8 cellular contexts compared by ENCODE assay signal in the genomic region with DNA sequence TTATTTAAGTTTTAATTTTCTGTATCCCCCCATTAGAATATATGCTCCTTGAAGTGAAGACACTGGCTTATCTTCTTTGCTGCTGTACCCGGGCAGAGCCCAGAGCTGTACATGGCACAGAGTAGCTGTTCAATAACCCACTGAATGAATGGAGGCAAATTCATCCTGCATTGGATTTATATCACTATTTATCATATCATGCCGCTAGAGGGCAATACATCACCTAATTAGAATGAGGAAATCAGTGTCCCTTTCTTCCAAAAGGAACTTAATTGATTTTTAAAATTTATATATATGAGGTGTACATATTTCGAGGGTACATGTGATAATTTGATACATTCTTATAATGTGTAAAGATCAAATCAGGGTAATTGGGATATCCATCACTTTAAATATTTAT.
A peak's percentile ranks its signal among the peaks of the same experiment; 100 is the strongest.
DNase-seq lines count a peak whose midpoint lies in the region; ATAC-seq and TF ChIP-seq lines count a peak whose summit lies in the region.

No MANE protein-coding gene starts in this region.

- H3K4me3 Mint-ChIP-seq in nephron: no peak overlapping the region
- H3K4me3 Mint-ChIP-seq in stimulated activated effector memory CD8-positive, alpha-beta T cell treated with anti-CD3 and anti-CD28 coated beads, Interleukin-12 subunit alpha, Interleukin-12 subunit beta, amount 100 ng/mL, for 72 hours: no peak overlapping the region

- no peaks in the 10 kb centered on the region for H3K4me1 Mint-ChIP-seq in nephron
- no peaks in the 10 kb centered on the region for H3K4me1 Mint-ChIP-seq in stimulated activated effector memory CD8-positive, alpha-beta T cell treated with anti-CD3 and anti-CD28 coated beads, Interleukin-12 subunit alpha, Interleukin-12 subunit beta, amount 100 ng/mL, for 72 hours

- DNase-seq in AML-193 (lab: John Stamatoyannopoulos, UW): peak; percentile 12 to 56
- peak; percentile 21 for DNase-seq in HEK293T (ENCODE audit: extremely low spot score)
- peak; percentile 84 for DNase-seq in NCI-H82 treated with DMSO at 0.1 percent for 48 hours (lab: John Stamatoyannopoulos, UW; ENCODE audit: unreplicated experiment)
- DNase-seq in dermis microvascular lymphatic vessel endothelial cell (ENCODE audit: low read depth in 2 of 2): peak; percentile 12 to 46
- no peak for DNase-seq in stimulated activated effector memory CD8-positive, alpha-beta T cell treated with anti-CD3 and anti-CD28 coated beads, Interleukin-12 subunit alpha, Interleukin-12 subunit beta, amount 100 ng/mL, for 72 hours (ENCODE audit: low spot score in 2 of 2)
- no peak for DNase-seq in nucleus accumbens (lab: John Stamatoyannopoulos, UW)

- CTCF ChIA-PET in HEK293T (lab: Yijun Ruan, JAX): interaction anchor here (0.6 to 1.4 kb wide), 12 partner anchors 20 to 1237 kb away, joined by 3 to 7 read pairs (median 3); no protein-coding TSS in a partner anchor

- no peak for ATAC-seq in GM18873 (IDR thresholded peaks at IDR 0.05; ENCODE audit: low FRiP score, unreplicated experiment)
- no peak for ATAC-seq in stimulated activated effector memory CD8-positive, alpha-beta T cell treated with anti-CD3 and anti-CD28 coated beads, Interleukin-12 subunit alpha, Interleukin-12 subunit beta, amount 100 ng/mL, for 72 hours

- POLR2A ChIA-PET in HEK293T (lab: Yijun Ruan, JAX): no interaction called here

- peaks cover 13% of the 10 kb centered on the region for H3K27me3 Mint-ChIP-seq in nephron (ENCODE audit: low read depth)

- H3K36me3 Mint-ChIP-seq in nephron (ENCODE audit: low read depth): no peaks in the 10 kb centered on the region
- H3K36me3 Mint-ChIP-seq in stimulated activated effector memory CD8-positive, alpha-beta T cell treated with anti-CD3 and anti-CD28 coated beads, Interleukin-12 subunit alpha, Interleukin-12 subunit beta, amount 100 ng/mL, for 72 hours: no peaks in the 10 kb centered on the region

- H3K9me3 Mint-ChIP-seq in nephron: no peaks in the 10 kb centered on the region
- H3K9me3 Mint-ChIP-seq in stimulated activated effector memory CD8-positive, alpha-beta T cell treated with anti-CD3 and anti-CD28 coated beads, Interleukin-12 subunit alpha, Interleukin-12 subunit beta, amount 100 ng/mL, for 72 hours: no peaks in the 10 kb centered on the region

- TF ChIP-seq CTCF in nephron (IDR thresholded peaks at IDR 0.05; ENCODE audit: unreplicated experiment in 3 of 3): peak; percentile 56 to 66 (median 60)

- H3K27ac Mint-ChIP-seq in nephron: no peak overlapping the region
- no peak overlapping the region for H3K27ac Mint-ChIP-seq in stimulated activated effector memory CD8-positive, alpha-beta T cell treated with anti-CD3 and anti-CD28 coated beads, Interleukin-12 subunit alpha, Interleukin-12 subunit beta, amount 100 ng/mL, for 72 hours

TF ChIP-seq in HEK293T, 16 proteins besides CTCF, POLR2A, EP300 and RAD21:
- no peak for TF ChIP-seq NFRKB (IDR thresholded peaks at IDR 0.05)
- TF ChIP-seq ARNT (IDR thresholded peaks at IDR 0.05): no peak
- no peak for TF ChIP-seq FOXM1 (IDR thresholded peaks at IDR 0.05; ENCODE audit: borderline replicate concordance)
- TF ChIP-seq, protein P1, sequence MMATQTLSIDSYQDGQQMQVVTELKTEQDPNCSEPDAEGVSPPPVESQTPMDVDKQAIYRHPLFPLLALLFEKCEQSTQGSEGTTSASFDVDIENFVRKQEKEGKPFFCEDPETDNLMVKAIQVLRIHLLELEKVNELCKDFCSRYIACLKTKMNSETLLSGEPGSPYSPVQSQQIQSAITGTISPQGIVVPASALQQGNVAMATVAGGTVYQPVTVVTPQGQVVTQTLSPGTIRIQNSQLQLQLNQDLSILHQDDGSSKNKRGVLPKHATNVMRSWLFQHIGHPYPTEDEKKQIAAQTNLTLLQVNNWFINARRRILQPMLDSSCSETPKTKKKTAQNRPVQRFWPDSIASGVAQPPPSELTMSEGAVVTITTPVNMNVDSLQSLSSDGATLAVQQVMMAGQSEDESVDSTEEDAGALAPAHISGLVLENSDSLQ (IDR thresholded peaks at IDR 0.05): no peak
- no peak for TF ChIP-seq CTBP1 (IDR thresholded peaks at IDR 0.05; ENCODE audit: borderline replicate concordance)
- no peak for TF ChIP-seq SP1 (IDR thresholded peaks at IDR 0.05)
- TF ChIP-seq BHLHE40 (IDR thresholded peaks at IDR 0.05; ENCODE audit: borderline replicate concordance): no peak
- no peak for TF ChIP-seq SUZ12 (IDR thresholded peaks at IDR 0.05)
- no peak for TF ChIP-seq ZNF384 (IDR thresholded peaks at IDR 0.05)
- no peak for TF ChIP-seq FOXK2 (IDR thresholded peaks at IDR 0.05)
- TF ChIP-seq L3MBTL2 (conservative IDR thresholded peaks at IDR 0.05): no peak
- no peak for TF ChIP-seq FOXA1 (IDR thresholded peaks at IDR 0.05)
- TF ChIP-seq LEF1 (IDR thresholded peaks at IDR 0.05; ENCODE audit: borderline replicate concordance): no peak
- no peak for TF ChIP-seq ELF4 (IDR thresholded peaks at IDR 0.05)

Comparison
In these comparisons a context has a peak if more than half of its experiments do, and no peak if none do; other contexts are left out.
1. DNase-seq: peak in AML-193 (2 of 2), HEK293T (single experiment), NCI-H82 treated with DMSO at 0.1 percent for 48 hours (single experiment) and dermis microvascular lymphatic vessel endothelial cell (2 of 2); none in stimulated activated effector memory CD8-positive, alpha-beta T cell treated with anti-CD3 and anti-CD28 coated beads, Interleukin-12 subunit alpha, Interleukin-12 subunit beta, amount 100 ng/mL, for 72 hours (0 of 2) and nucleus accumbens (0 of 56).